ENCODE assay signal across 1 cellular context in the genomic region with DNA sequence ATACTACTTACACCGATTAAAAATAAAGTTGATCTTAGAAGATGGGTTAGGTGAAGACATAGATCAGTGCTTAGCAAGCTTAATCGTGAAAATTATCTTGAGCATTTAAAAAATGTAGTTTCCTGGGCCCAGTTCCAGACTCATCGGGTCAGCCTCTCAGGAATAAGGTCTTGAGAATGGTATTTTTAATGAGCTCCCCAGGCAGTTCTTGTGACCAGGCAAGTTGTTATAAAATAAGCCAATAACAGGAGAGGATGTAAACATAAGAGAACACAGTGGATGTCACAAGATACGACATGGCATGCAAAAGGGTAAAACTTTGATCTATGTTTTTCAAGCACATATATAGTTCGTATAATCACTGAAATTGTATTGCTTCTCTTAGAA.
TF ChIP-seq lines count a peak whose summit lies in the region.

No MANE protein-coding gene starts in this region.

TF ChIP-seq in IMR-90, 13 proteins besides CTCF, POLR2A, EP300 and RAD21 (continued from another document):
- no peak for TF ChIP-seq USF2 (IDR thresholded peaks at IDR 0.05; ENCODE audit: low read depth, low read length)
- TF ChIP-seq, protein P1, sequence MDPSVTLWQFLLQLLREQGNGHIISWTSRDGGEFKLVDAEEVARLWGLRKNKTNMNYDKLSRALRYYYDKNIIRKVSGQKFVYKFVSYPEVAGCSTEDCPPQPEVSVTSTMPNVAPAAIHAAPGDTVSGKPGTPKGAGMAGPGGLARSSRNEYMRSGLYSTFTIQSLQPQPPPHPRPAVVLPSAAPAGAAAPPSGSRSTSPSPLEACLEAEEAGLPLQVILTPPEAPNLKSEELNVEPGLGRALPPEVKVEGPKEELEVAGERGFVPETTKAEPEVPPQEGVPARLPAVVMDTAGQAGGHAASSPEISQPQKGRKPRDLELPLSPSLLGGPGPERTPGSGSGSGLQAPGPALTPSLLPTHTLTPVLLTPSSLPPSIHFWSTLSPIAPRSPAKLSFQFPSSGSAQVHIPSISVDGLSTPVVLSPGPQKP (IDR thresholded peaks at IDR 0.05; ENCODE audit: borderline replicate concordance, low read depth, low read length): no peak
